24 cellular contexts compared by ENCODE assay signal in genomic region chr11:109783017-109783416, GRCh38.
"Had no signal": no experiment of that assay in that cellular context is flagged by ENCODE, and none has a peak within 500 bp of the region (broad histone marks: within the 10 kb centered on the region; RNA-seq: fewer than 3 reads in every experiment).

No MANE protein-coding gene starts in this region.

- H3K36me3 Mint-ChIP-seq: activated naive CD8-positive, alpha-beta T cell treated with anti-CD3 and anti-CD28 coated beads for 36 hours; type B pancreatic cell had no signal

- H3K27ac ChIP-seq: breast epithelium, esophagus squamous epithelium, gastrocnemius medialis, sigmoid colon, thoracic aorta, vagina had no signal

- H3K4me3 ChIP-seq: breast epithelium, esophagus squamous epithelium, gastrocnemius medialis, sigmoid colon, smooth muscle cell, thoracic aorta, vagina had no signal

- H3K4me1 Mint-ChIP-seq: activated CD4-positive, alpha-beta T cell treated with anti-CD3 and anti-CD28 coated beads for 36 hours; activated naive CD8-positive, alpha-beta T cell treated with anti-CD3 and anti-CD28 coated beads for 36 hours; central memory CD8-positive, alpha-beta T cell; nephron had no signal

- H3K27ac Mint-ChIP-seq: activated CD4-positive, alpha-beta T cell treated with anti-CD3 and anti-CD28 coated beads for 36 hours; activated naive CD8-positive, alpha-beta T cell treated with anti-CD3 and anti-CD28 coated beads for 36 hours; activated T-helper 2 cell treated with anti-CD3 and anti-CD28 coated beads, Interferon-gamma antibody, Interleukin-2, Interleukin-4, amounts not matched to agents 10 μg/mL and 5 μg/mL and 100 μg/mL, durations not matched to agents 14 hours and 24 hours and 36 hours; effector memory CD8-positive, alpha-beta T cell; nephron; type B pancreatic cell had no signal

- H3K9me3 Mint-ChIP-seq: activated naive CD8-positive, alpha-beta T cell treated with anti-CD3 and anti-CD28 coated beads for 36 hours; activated T-cell treated with anti-CD3 and anti-CD28 coated beads, Interleukin-2, amount 50 U/mL, for 4 hours; activated T-helper 2 cell treated with anti-CD3 and anti-CD28 coated beads, Interferon-gamma antibody, Interleukin-2, Interleukin-4, amounts not matched to agents 10 μg/mL and 5 μg/mL and 100 μg/mL, durations not matched to agents 14 hours and 24 hours and 36 hours; central memory CD8-positive, alpha-beta T cell; effector memory CD8-positive, alpha-beta T cell; nephron; type B pancreatic cell had no signal

- H3K27me3 ChIP-seq: breast epithelium, esophagus squamous epithelium, gastrocnemius medialis, sigmoid colon, vagina had no signal

- H3K4me3 Mint-ChIP-seq: activated CD4-positive, alpha-beta T cell treated with anti-CD3 and anti-CD28 coated beads for 36 hours; activated naive CD8-positive, alpha-beta T cell treated with anti-CD3 and anti-CD28 coated beads for 36 hours; activated T-cell treated with anti-CD3 and anti-CD28 coated beads, Interleukin-2, amount 50 U/mL, for 4 hours; central memory CD8-positive, alpha-beta T cell; effector memory CD8-positive, alpha-beta T cell; nephron; type B pancreatic cell had no signal

- DNase-seq: activated CD4-positive, alpha-beta T cell treated with anti-CD3 and anti-CD28 coated beads for 36 hours; activated CD4-positive, alpha-beta T cell treated with anti-CD3 and anti-CD28 coated beads, Interleukin-2, amount 50 U/mL, for 4 hours; activated CD8-positive, alpha-beta memory T cell treated with anti-CD3 and anti-CD28 coated beads, Interleukin-2, amount 50 U/mL, for 48 hours; activated naive CD4-positive, alpha-beta T cell treated with Interleukin-2 at 50 U/mL for 16 hours; activated naive CD8-positive, alpha-beta T cell treated with anti-CD3 and anti-CD28 coated beads for 36 hours; activated T-cell treated with anti-CD3 and anti-CD28 coated beads, Interleukin-2, amount 50 U/mL, for 4 hours; effector memory CD8-positive, alpha-beta T cell; esophagus squamous epithelium; gastrocnemius medialis; hypothalamus; islet precursor cell; left cardiac atrium; retina; sigmoid colon; stimulated activated CD4-positive, alpha-beta T cell treated with anti-CD3 and anti-CD28 coated beads, Interleukin-4, amount 100 ng/mL, for 1 hour; stimulated activated naive CD4-positive, alpha-beta T cell had no signal

- ATAC-seq: activated CD4-positive, alpha-beta T cell treated with anti-CD3 and anti-CD28 coated beads for 36 hours; activated T-cell treated with anti-CD3 and anti-CD28 coated beads, Interleukin-2, amount 50 U/mL, for 4 hours; effector memory CD8-positive, alpha-beta T cell; gastrocnemius medialis; left cardiac atrium had no signal

- H3K4me1 ChIP-seq: breast epithelium, esophagus squamous epithelium, gastrocnemius medialis, sigmoid colon, vagina had no signal

- H3K9me3 ChIP-seq: breast epithelium, esophagus squamous epithelium, gastrocnemius medialis, sigmoid colon, thoracic aorta, vagina had no signal

- H3K36me3 ChIP-seq: breast epithelium, esophagus squamous epithelium, gastrocnemius medialis, sigmoid colon, thoracic aorta, vagina had no signal

- H3K27me3 Mint-ChIP-seq: activated CD4-positive, alpha-beta T cell treated with anti-CD3 and anti-CD28 coated beads for 36 hours; activated naive CD8-positive, alpha-beta T cell treated with anti-CD3 and anti-CD28 coated beads for 36 hours; central memory CD8-positive, alpha-beta T cell; effector memory CD8-positive, alpha-beta T cell; type B pancreatic cell had no signal
